Comparison of ENCODE assay signal across 8 cellular contexts in the genomic region with DNA sequence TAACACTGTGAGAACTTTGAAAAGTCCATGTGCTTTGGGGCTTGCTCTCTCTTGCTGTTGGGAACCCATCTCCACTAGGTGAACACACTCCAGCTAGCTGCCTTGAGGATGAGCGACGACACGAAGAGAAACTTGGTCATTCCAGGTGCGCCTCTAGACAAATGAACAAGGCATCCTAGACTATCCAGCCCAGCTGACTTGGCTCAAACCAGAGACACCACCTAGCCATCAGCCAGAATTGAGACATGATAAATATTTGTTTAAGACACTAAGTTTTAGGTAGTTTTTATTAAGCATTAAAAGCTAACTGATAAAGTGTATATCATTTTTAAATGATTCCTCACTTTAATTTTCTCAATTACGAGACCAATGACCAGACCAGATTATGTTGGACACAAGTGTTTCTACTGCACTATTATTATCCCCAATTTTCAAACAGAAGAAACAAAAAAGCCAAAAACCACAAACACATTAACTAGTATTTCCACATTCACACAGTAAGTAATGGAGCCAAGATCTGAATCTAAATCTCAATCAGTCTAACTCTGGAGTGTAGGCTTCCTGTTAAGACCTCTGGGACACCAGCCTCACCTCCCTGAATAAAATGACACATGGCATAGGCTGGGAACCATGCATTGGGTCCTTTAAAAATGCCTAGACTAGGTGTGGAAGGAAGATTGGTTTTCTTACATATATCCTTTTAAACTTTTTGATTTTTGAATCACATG.
"Had no signal": no experiment of that assay in that cellular context is flagged by ENCODE, and none has a peak within 500 bp of the region (broad histone marks: within the 10 kb centered on the region; RNA-seq: fewer than 3 reads in every experiment).

No MANE protein-coding gene starts in this region.

- H3K9me3 Mint-ChIP-seq: GM23338, HFFc6 had no signal

- H3K4me1 Mint-ChIP-seq: GM23338 had no signal

- H3K4me3 Mint-ChIP-seq: GM23338, HFFc6 had no signal

- H3K27ac Mint-ChIP-seq: GM23338, HFFc6 had no signal

- H2AFZ ChIP-seq: GM23338 had no signal

- H3K27ac ChIP-seq: HL-60 had no signal

- H3K4me3 ChIP-seq: GM23338, HAP-1, K562 had no signal

- H3K4me1 ChIP-seq: HAP-1 had no signal

- FAIRE-seq: K562 had no signal

- H3K36me3 ChIP-seq: HAP-1 had no signal

- DNase-seq: H7, HFFc6, IMR-90 had no signal

- ATAC-seq: GM23338, HCT116, K562 had no signal

- H3K4me2 ChIP-seq: GM23338 had no signal

- H3K9me3 ChIP-seq: HAP-1 had no signal
